ENCODE assay signal across 28 cellular contexts in genomic region chr15:68213991-68214837, GRCh38. TPM values are rescaled to one million over a fixed set of nuclear protein-coding genes. Genes with fewer than 3 reads are reported as not detected.
DNase-seq lines count a peak whose midpoint lies in the region; ATAC-seq and TF ChIP-seq lines count a peak whose summit lies in the region.
"Had no signal": no experiment of that assay in that cellular context is flagged by ENCODE, and none has a peak within 500 bp of the region (broad histone marks: within the 10 kb centered on the region; RNA-seq: fewer than 3 reads in every experiment).

No MANE protein-coding gene starts in this region.

- H3K27me3 ChIP-seq in adrenal gland (no peaks in the 10 kb centered on the region), neural progenitor cell (no peaks in the 10 kb centered on the region)
- H3K27me3 ChIP-seq: hepatocyte, left lung, upper lobe of left lung had no signal

- TF ChIP-seq CTCF in adrenal gland (IDR thresholded peaks at IDR 0.05) (no peak), neural progenitor cell (IDR thresholded peaks at IDR 0.05) (no peak), type B pancreatic cell (conservative IDR thresholded peaks at IDR 0.05) (no peak)

- no peak overlapping the region for H3K27ac Mint-ChIP-seq in activated CD8-positive, alpha-beta memory T cell treated with anti-CD3 and anti-CD28 coated beads, Interleukin-2, amount 10 ng/mL, durations not matched to agents 7 days and 5 days
- H3K27ac Mint-ChIP-seq in neural progenitor cell (peak overlapping the region; percentile 51), type B pancreatic cell (no peak overlapping the region)
- H3K27ac Mint-ChIP-seq: CD4-positive, CD25-positive, alpha-beta regulatory T cell; immature natural killer cell; mesothelial cell of epicardium had no signal

- no peak overlapping the region for H2AFZ ChIP-seq in neural progenitor cell (replicated peaks)
- H2AFZ ChIP-seq: hepatocyte had no signal

- H3K27ac ChIP-seq in adrenal gland, result no peak overlapping the region
- no peak overlapping the region for H3K27ac ChIP-seq in neural progenitor cell
- H3K27ac ChIP-seq: hepatocyte, left lung, psoas muscle, SK-N-MC, upper lobe of left lung had no signal

- H3K4me1 ChIP-seq in adrenal gland (replicated peaks in 1 of 2) (no peaks in the 10 kb centered on the region), neural progenitor cell (peaks cover 8% of the 10 kb centered on the region)
- H3K4me1 ChIP-seq: psoas muscle had no signal

- H4K20me1 ChIP-seq in neural progenitor cell (ENCODE audit: low read depth), result peaks cover 27% of the 10 kb centered on the region

- H3K36me3 Mint-ChIP-seq in activated CD8-positive, alpha-beta memory T cell treated with anti-CD3 and anti-CD28 coated beads, Interleukin-2, amount 10 ng/mL, durations not matched to agents 7 days and 5 days, result peaks cover 4% of the 10 kb centered on the region
- peaks cover 16% of the 10 kb centered on the region for H3K36me3 Mint-ChIP-seq in neural progenitor cell
- H3K36me3 Mint-ChIP-seq in type B pancreatic cell, result peaks cover 17% of the 10 kb centered on the region

- no peak for ATAC-seq in activated CD8-positive, alpha-beta memory T cell treated with anti-CD3 and anti-CD28 coated beads, Interleukin-2, amount 10 ng/mL, durations not matched to agents 7 days and 5 days
- ATAC-seq: K562, left lung, psoas muscle had no signal

- H3K4me3 ChIP-seq in adrenal gland (no peak overlapping the region), neural progenitor cell (no peak overlapping the region)
- H3K4me3 ChIP-seq: hepatocyte, K562, left lung, psoas muscle, SK-N-MC, upper lobe of left lung had no signal

- no peaks in the 10 kb centered on the region for H3K9me3 ChIP-seq in adrenal gland (replicated peaks in 1 of 3)
- H3K9me3 ChIP-seq in neural progenitor cell (ENCODE audit: low read depth), result no peaks in the 10 kb centered on the region
- H3K9me3 ChIP-seq: left lung, psoas muscle, upper lobe of left lung had no signal

- WGBS in adrenal gland, 4 donors, result 90 to 98% (median 96%) methylated on average over 13 to 17 of the region's 17 CpGs

- peaks cover 6% of the 10 kb centered on the region for H3F3A ChIP-seq in neural progenitor cell (ENCODE audit: low read depth)

- CTCF ChIA-PET in activated CD8-positive, alpha-beta memory T cell treated with anti-CD3 and anti-CD28 coated beads, Interleukin-2, amount 10 ng/mL, durations not matched to agents 7 days and 5 days (lab: Charles Lee), result no interaction called here

- H3K9ac ChIP-seq in neural progenitor cell, result no peak overlapping the region

- no peak for TF ChIP-seq POLR2A in adrenal gland (IDR thresholded peaks at IDR 0.05)

- H3K79me2 ChIP-seq in neural progenitor cell (ENCODE audit: low read depth), result peaks cover 49% of the 10 kb centered on the region

- no peaks in the 10 kb centered on the region for H3K9me3 Mint-ChIP-seq in activated CD8-positive, alpha-beta memory T cell treated with anti-CD3 and anti-CD28 coated beads, Interleukin-2, amount 10 ng/mL, durations not matched to agents 7 days and 5 days (ENCODE audit: low read depth)
- H3K9me3 Mint-ChIP-seq in neural progenitor cell (no peaks in the 10 kb centered on the region), type B pancreatic cell (no peaks in the 10 kb centered on the region)
- H3K9me3 Mint-ChIP-seq: immature natural killer cell, mesothelial cell of epicardium had no signal

- H3K27me3 Mint-ChIP-seq in activated CD8-positive, alpha-beta memory T cell treated with anti-CD3 and anti-CD28 coated beads, Interleukin-2, amount 10 ng/mL, durations not matched to agents 7 days and 5 days, result no peaks in the 10 kb centered on the region
- H3K27me3 Mint-ChIP-seq in neural progenitor cell (ENCODE audit: insufficient read depth, low read depth) (no peaks in the 10 kb centered on the region), type B pancreatic cell (no peaks in the 10 kb centered on the region)
- H3K27me3 Mint-ChIP-seq: CD4-positive, CD25-positive, alpha-beta regulatory T cell had no signal

- DNase-seq in activated CD8-positive, alpha-beta memory T cell treated with anti-CD3 and anti-CD28 coated beads, Interleukin-2, amount 50 U/mL, for 48 hours, result peak; percentile 42
- no peak for DNase-seq in activated CD8-positive, alpha-beta memory T cell treated with anti-CD3 and anti-CD28 coated beads, Interleukin-2, amount 10 ng/mL, durations not matched to agents 7 days and 5 days
- peak in 5 of 7 donors; percentile 11 to 41 (median 14) for DNase-seq in adrenal gland
- no peak for DNase-seq in neural progenitor cell (ENCODE audit: low spot score)
- DNase-seq in type B pancreatic cell (ENCODE audit: extremely low spot score, unreplicated experiment), result peak; percentile 47
- DNase-seq in COLO668 (lab: John Stamatoyannopoulos, UW; ENCODE audit: unreplicated experiment), result no peak
- DNase-seq in NCI-H1694 treated with DMSO at 0.1 percent for 48 hours (lab: John Stamatoyannopoulos, UW), result no peak
- no peak for DNase-seq in ureter (ENCODE audit: low spot score)
- DNase-seq: activated CD4-positive, alpha-beta T cell treated with anti-CD3 and anti-CD28 coated beads, Interleukin-2, amount 50 U/mL, for 4 hours; activated CD4-positive, CD25-positive, alpha-beta regulatory T cell; activated naive CD4-positive, alpha-beta T cell treated with anti-CD3 and anti-CD28 coated beads, Interleukin-2, amount 50 U/mL, for 16 hours; amygdala; CD4-positive, CD25-positive, alpha-beta regulatory T cell; immature natural killer cell; left lung; NCI-H1092 treated with DMSO at 0.1 percent for 48 hours; NCI-H187 treated with DMSO at 0.1 percent for 48 hours; NCI-H2171 treated with DMSO at 0.1 percent for 48 hours; NCI-H510A; nucleus accumbens; psoas muscle; stimulated activated CD4-positive, alpha-beta T cell treated with anti-CD3 and anti-CD28 coated beads, Interleukin-15, amount 100 ng/mL, for 24 hours; stimulated activated CD4-positive, alpha-beta T cell treated with anti-CD3 and anti-CD28 coated beads, Interleukin-4, amount 100 ng/mL, for 4 hours had no signal

- intact Hi-C loops in adrenal gland (cut with DNase I), result no loop called here

- H3K36me3 ChIP-seq in adrenal gland (replicated peaks in 1 of 2) (no peaks in the 10 kb centered on the region), neural progenitor cell (no peaks in the 10 kb centered on the region)

- no peak overlapping the region for H3K4me2 ChIP-seq in neural progenitor cell
- H3K4me2 ChIP-seq: hepatocyte had no signal

- H3K4me3 Mint-ChIP-seq in activated CD8-positive, alpha-beta memory T cell treated with anti-CD3 and anti-CD28 coated beads, Interleukin-2, amount 10 ng/mL, durations not matched to agents 7 days and 5 days, result no peak overlapping the region
- no peak overlapping the region for H3K4me3 Mint-ChIP-seq in neural progenitor cell
- H3K4me3 Mint-ChIP-seq in type B pancreatic cell, result no peak overlapping the region
- H3K4me3 Mint-ChIP-seq: CD4-positive, CD25-positive, alpha-beta regulatory T cell; immature natural killer cell; mesothelial cell of epicardium had no signal

- H3K4me1 Mint-ChIP-seq in activated CD8-positive, alpha-beta memory T cell treated with anti-CD3 and anti-CD28 coated beads, Interleukin-2, amount 10 ng/mL, durations not matched to agents 7 days and 5 days, result peaks cover 12% of the 10 kb centered on the region
- peaks cover 7% of the 10 kb centered on the region for H3K4me1 Mint-ChIP-seq in neural progenitor cell
- no peaks in the 10 kb centered on the region for H3K4me1 Mint-ChIP-seq in type B pancreatic cell (ENCODE audit: unreplicated experiment)
- H3K4me1 Mint-ChIP-seq: mesothelial cell of epicardium had no signal

RNA-seq across cellular contexts. Expression of gene CALML4, which starts 9.1 kb away (rescaled TPM):
- total RNA-seq in activated CD8-positive, alpha-beta memory T cell treated with anti-CD3 and anti-CD28 coated beads, Interleukin-2, amount 10 ng/mL, durations not matched to agents 7 days and 5 days, result 10 to 100 TPM; 11.1 to 13.1 TPM
- total RNA-seq in adrenal gland, result 1 to 10 TPM; 3.3 to 8.4 (median 6.7) TPM
- polyA plus RNA-seq in adrenal gland, result 10 to 100 TPM in 2 of 3 donors, 1 to 10 TPM in 1; 8.6 to 25.1 (median 18.0) TPM
- 9.0 and 22.7 TPM in 2 replicates for total RNA-seq in neural progenitor cell (ENCODE audit: low replicate concordance)
- 8.9 and 9.4 TPM in 2 replicates for total RNA-seq in type B pancreatic cell (ENCODE audit: low replicate concordance)
- total RNA-seq in ureter, result 6.3 TPM

RNA-seq across cellular contexts. Expression of gene CLN6, which starts 15.3 kb away (rescaled TPM):
- 10 to 100 TPM; 60.2 to 64.6 TPM for total RNA-seq in activated CD8-positive, alpha-beta memory T cell treated with anti-CD3 and anti-CD28 coated beads, Interleukin-2, amount 10 ng/mL, durations not matched to agents 7 days and 5 days
- total RNA-seq in adrenal gland (10 to 100 TPM; 15.3 to 36.6 (median 25.8) TPM), neural progenitor cell (ENCODE audit: low replicate concordance) (24.4 and 41.9 TPM in 2 replicates), type B pancreatic cell (ENCODE audit: low replicate concordance) (29.5 and 43.0 TPM in 2 replicates), ureter (45.3 TPM)
- polyA plus RNA-seq in adrenal gland, result 10 to 100 TPM; 22.8 to 33.0 (median 27.8) TPM

Comparison
In these comparisons a context has a peak if more than half of its experiments do, and no peak if none do; other contexts are left out.
1. DNase-seq: peak in activated CD8-positive, alpha-beta memory T cell treated with anti-CD3 and anti-CD28 coated beads, Interleukin-2, amount 50 U/mL, for 48 hours (single experiment), adrenal gland (5 of 7) and type B pancreatic cell (single experiment); none in activated CD8-positive, alpha-beta memory T cell treated with anti-CD3 and anti-CD28 coated beads, Interleukin-2, amount 10 ng/mL, durations not matched to agents 7 days and 5 days (single experiment), neural progenitor cell (single experiment), COLO668 (single experiment), NCI-H1694 treated with DMSO at 0.1 percent for 48 hours (single experiment) and ureter (single experiment).